Comparison of ENCODE assay signal across 8 cellular contexts in the genomic region with DNA sequence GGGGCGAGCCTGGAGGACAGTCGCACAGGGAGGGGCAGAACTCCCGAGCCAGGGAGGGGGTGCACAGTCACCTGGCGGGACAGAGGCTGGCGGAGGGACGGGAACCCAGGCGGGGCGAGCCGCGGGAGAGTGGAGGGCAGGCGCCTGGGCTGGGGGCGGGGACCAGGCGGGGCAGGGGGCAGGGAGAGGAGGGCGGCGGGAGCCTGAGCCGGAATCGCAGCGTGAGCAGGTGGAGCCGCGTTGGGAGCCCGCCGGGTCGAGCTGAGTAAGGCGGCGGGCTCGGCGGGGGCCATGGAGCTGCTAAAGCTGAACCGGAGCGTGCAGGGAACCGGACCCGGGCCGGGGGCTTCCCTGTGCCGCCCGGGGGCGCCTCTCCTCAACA. TPM values are rescaled to one million over a fixed set of nuclear protein-coding genes. Genes with fewer than 3 reads are reported as not detected.
DNase-seq lines count a peak whose midpoint lies in the region; ATAC-seq and TF ChIP-seq lines count a peak whose summit lies in the region.

CCKBR (plus strand) TSS at position 201 of the 382 bp plus-strand sequence; CDS start at position 292, 91 bp downstream.

- no peak for TF ChIP-seq POLR2A in prostate gland (IDR thresholded peaks at IDR 0.05)

- no peak for TF ChIP-seq CTCF in glutamatergic neuron (IDR thresholded peaks at IDR 0.05; ENCODE audit: partially characterized antibody, unreplicated experiment)
- no peak for TF ChIP-seq CTCF in prostate gland (IDR thresholded peaks at IDR 0.05)

- H3K4me1 ChIP-seq in prostate gland (replicated peaks) = peaks cover 5% of the 10 kb centered on the region

- H3K9me3 Mint-ChIP-seq in activated CD8-positive, alpha-beta T cell treated with anti-CD3 and anti-CD28 coated beads, Interleukin-2, amount 10 ng/mL, durations not matched to agents 7 days and 5 days (ENCODE audit: insufficient read depth) = no peaks in the 10 kb centered on the region
- H3K9me3 Mint-ChIP-seq in glutamatergic neuron (ENCODE audit: unreplicated experiment) = peaks cover 1% of the 10 kb centered on the region

- peak within 1 kb of the TSS; percentile 21 to 31 for H3K4me3 ChIP-seq in prostate gland

- CTCF ChIA-PET in activated CD8-positive, alpha-beta T cell treated with anti-CD3 and anti-CD28 coated beads, Interleukin-2, amount 10 ng/mL, durations not matched to agents 7 days and 5 days (lab: Charles Lee) = interaction anchor here (1.0 kb wide), 1 partner anchor 26 kb away, joined by 3 read pairs; the partner anchor contains the start of gene FHIP1B

- POLR2A ChIA-PET in activated CD8-positive, alpha-beta T cell treated with anti-CD3 and anti-CD28 coated beads, Interleukin-2, amount 10 ng/mL, durations not matched to agents 7 days and 5 days (lab: Charles Lee) = no interaction called here

- no peaks in the 10 kb centered on the region for H3K36me3 ChIP-seq in prostate gland

- peaks cover 3% of the 10 kb centered on the region for H3K4me1 Mint-ChIP-seq in activated CD8-positive, alpha-beta T cell treated with anti-CD3 and anti-CD28 coated beads, Interleukin-2, amount 10 ng/mL, durations not matched to agents 7 days and 5 days (ENCODE audit: low read depth)
- no peaks in the 10 kb centered on the region for H3K4me1 Mint-ChIP-seq in glutamatergic neuron (ENCODE audit: low read depth, unreplicated experiment)

- no peak within 1 kb of the TSS for H3K27ac ChIP-seq in prostate gland

- H3K27ac Mint-ChIP-seq in activated CD8-positive, alpha-beta T cell treated with anti-CD3 and anti-CD28 coated beads, Interleukin-2, amount 10 ng/mL, durations not matched to agents 7 days and 5 days = no peak within 1 kb of the TSS
- no peak within 1 kb of the TSS for H3K27ac Mint-ChIP-seq in glutamatergic neuron (ENCODE audit: unreplicated experiment)

- peak; percentile 77 for ATAC-seq in activated CD8-positive, alpha-beta T cell treated with anti-CD3 and anti-CD28 coated beads, Interleukin-2, amount 10 ng/mL, durations not matched to agents 7 days and 5 days
- ATAC-seq in HG03025 (IDR thresholded peaks at IDR 0.05; ENCODE audit: low FRiP score, unreplicated experiment) (no peak), HG03378 (IDR thresholded peaks at IDR 0.05; ENCODE audit: unreplicated experiment) (no peak)

- peak; percentile 30 for DNase-seq in NCI-H1105 (lab: John Stamatoyannopoulos, UW)
- DNase-seq in activated CD8-positive, alpha-beta T cell treated with anti-CD3 and anti-CD28 coated beads, Interleukin-2, amount 10 ng/mL, durations not matched to agents 7 days and 5 days = no peak
- DNase-seq in glutamatergic neuron = peak; percentile 58
- no peak for DNase-seq in prostate gland (ENCODE audit: low spot score)
- no peak for DNase-seq in HUDEP-2 (lab: John Stamatoyannopoulos, UW; ENCODE audit: unreplicated experiment in 76 of 76)
- no peak for DNase-seq in RPMI8226

- H3K27me3 Mint-ChIP-seq in activated CD8-positive, alpha-beta T cell treated with anti-CD3 and anti-CD28 coated beads, Interleukin-2, amount 10 ng/mL, durations not matched to agents 7 days and 5 days (ENCODE audit: low read depth) = peaks cover 10% of the 10 kb centered on the region
- H3K27me3 Mint-ChIP-seq in glutamatergic neuron (ENCODE audit: unreplicated experiment) = peaks cover 2% of the 10 kb centered on the region

- intact Hi-C loops in prostate gland (cut with DNase I) = no loop called here

- no peaks in the 10 kb centered on the region for H3K27me3 ChIP-seq in prostate gland (replicated peaks; ENCODE audit: insufficient read depth)

- peak within 1 kb of the TSS; percentile 16 for H3K4me3 Mint-ChIP-seq in activated CD8-positive, alpha-beta T cell treated with anti-CD3 and anti-CD28 coated beads, Interleukin-2, amount 10 ng/mL, durations not matched to agents 7 days and 5 days
- peak within 1 kb of the TSS; percentile 80 for H3K4me3 Mint-ChIP-seq in glutamatergic neuron (ENCODE audit: unreplicated experiment)

- no peaks in the 10 kb centered on the region for H3K9me3 ChIP-seq in prostate gland

- WGBS in prostate gland = under 1% methylated on average over 27 of the region's 35 CpGs

- no peaks in the 10 kb centered on the region for H3K36me3 Mint-ChIP-seq in activated CD8-positive, alpha-beta T cell treated with anti-CD3 and anti-CD28 coated beads, Interleukin-2, amount 10 ng/mL, durations not matched to agents 7 days and 5 days (ENCODE audit: low read depth)
- no peaks in the 10 kb centered on the region for H3K36me3 Mint-ChIP-seq in glutamatergic neuron (ENCODE audit: unreplicated experiment)

RNA-seq across cellular contexts. Expression of gene CCKBR, which starts in this region (rescaled TPM):
- total RNA-seq in activated CD8-positive, alpha-beta T cell treated with anti-CD3 and anti-CD28 coated beads, Interleukin-2, amount 10 ng/mL, durations not matched to agents 7 days and 5 days = not detected
- total RNA-seq in glutamatergic neuron (ENCODE audit: unreplicated experiment) = 0.96 TPM
- total RNA-seq in prostate gland = not detected

Comparison
In these comparisons a context has a peak if more than half of its experiments do, and no peak if none do; other contexts are left out.
1. Peak in ATAC-seq in activated CD8-positive, alpha-beta T cell treated with anti-CD3 and anti-CD28 coated beads, Interleukin-2, amount 10 ng/mL, durations not matched to agents 7 days and 5 days; RNA of the gene not detected or under 1 TPM.
2. Peak in DNase-seq in glutamatergic neuron; RNA of the gene not detected or under 1 TPM.